In the genomic region with DNA sequence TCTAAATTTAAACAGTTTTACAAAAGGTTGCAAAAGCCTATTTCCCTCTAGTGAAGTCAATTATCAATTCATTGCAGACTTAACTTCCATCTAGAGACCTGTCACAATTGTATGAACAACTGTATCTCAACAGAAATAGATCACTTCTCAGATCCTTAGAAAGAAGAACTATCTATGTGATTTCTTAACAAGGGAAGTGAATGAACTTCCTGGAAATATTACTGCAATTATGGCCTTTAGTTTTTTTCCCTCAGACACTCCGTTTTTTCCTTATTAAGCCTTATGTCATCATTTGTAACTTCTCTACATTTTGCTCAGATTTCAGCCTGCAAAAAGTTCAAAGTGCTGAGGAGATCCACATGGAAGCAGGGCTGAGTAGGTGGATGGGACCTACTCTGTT, we compare ENCODE assay signal across 11 cellular contexts.
DNase-seq lines count a peak whose midpoint lies in the region; ATAC-seq, FAIRE-seq and TF ChIP-seq lines count a peak whose summit lies in the region.
"Had no signal": no experiment of that assay in that cellular context is flagged by ENCODE, and none has a peak within 500 bp of the region (broad histone marks: within the 10 kb centered on the region; RNA-seq: fewer than 3 reads in every experiment).

No MANE protein-coding gene starts in this region.

- 15 to 30% methylated on average over 1 of the region's 1 CpG for WGBS in esophagus squamous epithelium, 2 donors
- WGBS in sigmoid colon, 2 donors, result 33 to 51% methylated on average over 1 of the region's 1 CpG

- H3K9me3 ChIP-seq in esophagus squamous epithelium, result no peaks in the 10 kb centered on the region
- H3K9me3 ChIP-seq in sigmoid colon, result no peaks in the 10 kb centered on the region

- TF ChIP-seq EP300 in sigmoid colon (IDR thresholded peaks at IDR 0.05), result no peak

- intact Hi-C loops in esophagus squamous epithelium (cut with DNase I) (no loop called here), sigmoid colon (cut with DNase I) (no loop called here)

- H3K4me1 ChIP-seq in esophagus squamous epithelium (peaks cover 0 to 10% (median 0%) of the 10 kb centered on the region in 3 donors), sigmoid colon (peaks cover 0 to 8% (median 2%) of the 10 kb centered on the region in 4 donors)

- no peaks in the 10 kb centered on the region for H3K27me3 ChIP-seq in esophagus squamous epithelium
- H3K27me3 ChIP-seq in sigmoid colon, result no peaks in the 10 kb centered on the region

- H3K36me3 ChIP-seq in esophagus squamous epithelium (no peaks in the 10 kb centered on the region), sigmoid colon (no peaks in the 10 kb centered on the region)
- H3K36me3 ChIP-seq: WERI-Rb-1 had no signal

- peak overlapping the region in 3 of 4 donors; percentile 26 to 51 (median 46) for H3K27ac ChIP-seq in esophagus squamous epithelium
- peak overlapping the region in 3 of 4 donors; percentile 12 to 49 (median 37) for H3K27ac ChIP-seq in sigmoid colon
- H3K27ac ChIP-seq: 22Rv1, WERI-Rb-1 had no signal

- TF ChIP-seq POLR2A in esophagus squamous epithelium (IDR thresholded peaks at IDR 0.05) (no peak), sigmoid colon (IDR thresholded peaks at IDR 0.05) (no peak), GM12891 (IDR thresholded peaks at IDR 0.05; ENCODE audit: low read depth, low read length) (no peak)

- no peak overlapping the region for H3K4me3 ChIP-seq in esophagus squamous epithelium
- no peak overlapping the region for H3K4me3 ChIP-seq in sigmoid colon

- peak; percentile 33 to 78 for DNase-seq in NOMO-1 (lab: John Stamatoyannopoulos, UW; ENCODE audit: unreplicated experiment in 2 of 2)
- no peak for DNase-seq in NOMO-1 treated with dmso at 0.1 percent for 144 hours (lab: John Stamatoyannopoulos, UW; ENCODE audit: unreplicated experiment)
- DNase-seq in SKM-1 treated with dmso at 0.1 percent for 144 hours (lab: John Stamatoyannopoulos, UW; ENCODE audit: unreplicated experiment), result peak; percentile 71
- no peak for DNase-seq in esophagus squamous epithelium (lab: John Stamatoyannopoulos, UW)
- no peak for DNase-seq in sigmoid colon
- no peak for DNase-seq in GM12891 (ENCODE audit: insufficient read length, low spot score)
- DNase-seq: WERI-Rb-1 had no signal

- ATAC-seq in GM19035 (IDR thresholded peaks at IDR 0.05; ENCODE audit: unreplicated experiment), result no peak
- no peak for ATAC-seq in HG02623 (IDR thresholded peaks at IDR 0.05; ENCODE audit: unreplicated experiment)
- ATAC-seq: HepG2 had no signal

- no peak for TF ChIP-seq CTCF in esophagus squamous epithelium (IDR thresholded peaks at IDR 0.05)
- no peak for TF ChIP-seq CTCF in sigmoid colon (IDR thresholded peaks at IDR 0.05)

- no peak for FAIRE-seq in GM12891 (lab: Jason Lieb, UNC)
- FAIRE-seq: HepG2 had no signal

TF ChIP-seq in GM12891, 5 proteins besides CTCF, POLR2A, EP300 and RAD21:
- TF ChIP-seq TAF1 (IDR thresholded peaks at IDR 0.05; ENCODE audit: low read depth, low read length) (no peak), SPI1 (IDR thresholded peaks at IDR 0.05; ENCODE audit: low read depth, low read length) (no peak), POU2F2 (IDR thresholded peaks at IDR 0.05; ENCODE audit: low read depth, low read length) (no peak), PAX5 (IDR thresholded peaks at IDR 0.05; ENCODE audit: insufficient read depth, low read length, severe bottlenecking) (no peak), POLR2AphosphoS5 (IDR thresholded peaks at IDR 0.05; ENCODE audit: low read depth, low read length) (no peak)

Comparison
In these comparisons a context has a peak if more than half of its experiments do, and no peak if none do; other contexts are left out.
1. DNase-seq: peak in NOMO-1 (2 of 2) and SKM-1 treated with dmso at 0.1 percent for 144 hours (single experiment); none in NOMO-1 treated with dmso at 0.1 percent for 144 hours (single experiment), esophagus squamous epithelium (single experiment), sigmoid colon (single experiment) and GM12891 (single experiment).